In the genomic region with DNA sequence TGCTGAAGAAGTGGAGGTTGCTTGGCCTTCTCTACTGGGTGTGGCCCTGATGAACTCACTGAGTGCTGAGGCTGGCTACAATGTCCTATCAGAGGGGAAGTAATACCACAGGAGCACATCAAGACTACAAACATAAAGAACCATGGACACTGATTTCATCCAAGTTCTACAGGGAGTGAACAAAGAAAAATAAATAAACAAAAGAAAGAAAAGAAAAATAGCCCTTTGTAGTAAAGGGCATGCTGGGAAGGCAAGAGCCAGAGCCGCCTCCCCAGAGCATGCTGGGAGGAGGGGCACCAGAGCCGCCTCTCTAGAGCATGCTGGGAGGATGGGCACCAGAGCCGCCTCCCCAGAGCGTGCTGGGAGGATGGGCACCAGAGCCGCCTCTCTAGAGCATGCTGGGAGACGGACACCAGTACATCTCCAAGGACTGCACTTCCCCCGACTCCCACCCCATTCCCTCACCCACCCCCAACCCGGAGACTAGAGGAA, we compare ENCODE assay signal across 16 cellular contexts.
"Had no signal": no experiment of that assay in that cellular context is flagged by ENCODE, and none has a peak within 500 bp of the region (broad histone marks: within the 10 kb centered on the region; RNA-seq: fewer than 3 reads in every experiment).

No MANE protein-coding gene starts in this region.

- DNase-seq: activated B cell treated with CpG ODN at 0.5 μM for 24 hours; activated CD4-positive, alpha-beta memory T cell treated with anti-CD3 and anti-CD28 coated beads for 36 hours; activated CD4-positive, alpha-beta T cell treated with anti-CD3 and anti-CD28 coated beads for 4 hours; activated CD8-positive, alpha-beta memory T cell treated with anti-CD3 and anti-CD28 coated beads, Interleukin-2, amount 10 ng/mL, durations not matched to agents 7 days and 5 days; erythroblast; kidney; retina; stimulated activated CD4-positive, alpha-beta T cell treated with anti-CD3 and anti-CD28 coated beads, Interleukin-12 subunit alpha, Interleukin-12 subunit beta, amount 100 ng/mL, for 4 hours; stimulated activated CD4-positive, alpha-beta T cell treated with anti-CD3 and anti-CD28 coated beads, Interleukin-1b, Interleukin-23, amount 100 ng/mL, for 48 hours; T-cell; T-helper 9 cell; upper lobe of left lung had no signal

- H3K36me3 Mint-ChIP-seq: activated CD4-positive, alpha-beta memory T cell treated with anti-CD3 and anti-CD28 coated beads for 36 hours; activated CD8-positive, alpha-beta memory T cell treated with anti-CD3 and anti-CD28 coated beads, Interleukin-2, amount 10 ng/mL, durations not matched to agents 7 days and 5 days; activated naive CD8-positive, alpha-beta T cell; T-cell had no signal

- H3K4me1 ChIP-seq: suprapubic skin, upper lobe of left lung had no signal

- H3K4me1 Mint-ChIP-seq: activated B cell treated with CpG ODN at 0.5 μM for 24 hours; activated CD8-positive, alpha-beta memory T cell treated with anti-CD3 and anti-CD28 coated beads, Interleukin-2, amount 10 ng/mL, durations not matched to agents 7 days and 5 days; T-cell had no signal

- H3K4me3 ChIP-seq: lung, suprapubic skin, upper lobe of left lung had no signal

- H3K27ac ChIP-seq: suprapubic skin, upper lobe of left lung had no signal

- H3K36me3 ChIP-seq: suprapubic skin, upper lobe of left lung had no signal

- H3K4me3 Mint-ChIP-seq: activated B cell treated with CpG ODN at 0.5 μM for 24 hours; activated CD4-positive, alpha-beta memory T cell treated with anti-CD3 and anti-CD28 coated beads for 36 hours; activated CD8-positive, alpha-beta memory T cell treated with anti-CD3 and anti-CD28 coated beads, Interleukin-2, amount 10 ng/mL, durations not matched to agents 7 days and 5 days; activated naive CD8-positive, alpha-beta T cell; stimulated activated naive CD8-positive, alpha-beta T cell treated with anti-CD3 and anti-CD28 coated beads, Interleukin-15, Interleukin-2, amounts not matched to agents 100 ng/mL and 50 ng/mL, for 24 hours; T-cell had no signal

- H3K27me3 ChIP-seq: suprapubic skin, upper lobe of left lung had no signal

- H3K27ac Mint-ChIP-seq: activated B cell treated with CpG ODN at 0.5 μM for 24 hours; activated CD4-positive, alpha-beta memory T cell treated with anti-CD3 and anti-CD28 coated beads for 36 hours; activated CD8-positive, alpha-beta memory T cell treated with anti-CD3 and anti-CD28 coated beads, Interleukin-2, amount 10 ng/mL, durations not matched to agents 7 days and 5 days; activated naive CD8-positive, alpha-beta T cell; stimulated activated naive CD8-positive, alpha-beta T cell treated with anti-CD3 and anti-CD28 coated beads, Interleukin-15, Interleukin-2, amounts not matched to agents 100 ng/mL and 50 ng/mL, for 24 hours; T-cell had no signal

- H3K9me3 Mint-ChIP-seq: activated B cell treated with CpG ODN at 0.5 μM for 24 hours; activated CD4-positive, alpha-beta memory T cell treated with anti-CD3 and anti-CD28 coated beads for 36 hours had no signal

- H3K27me3 Mint-ChIP-seq: activated naive CD8-positive, alpha-beta T cell had no signal
